ENCODE assay signal across 20 cellular contexts in genomic region chr1:47561523-47562007, GRCh38.
DNase-seq lines count a peak whose midpoint lies in the region; ATAC-seq and TF ChIP-seq lines count a peak whose summit lies in the region.
"Had no signal": no experiment of that assay in that cellular context is flagged by ENCODE, and none has a peak within 500 bp of the region (broad histone marks: within the 10 kb centered on the region; RNA-seq: fewer than 3 reads in every experiment).

No MANE protein-coding gene starts in this region.

- 83 to 91% methylated on average over 2 of the region's 2 CpGs for WGBS in lung, 2 donors

- H3K4me3 ChIP-seq in BLaER1 treated with 17β-estradiol and CSF1 and Interleukin-3, amounts not matched to agents 10 nM and 100 nM, result no peak overlapping the region; a peak in 1 of 20 replicates
- no peak overlapping the region for H3K4me3 ChIP-seq in epithelial cell of esophagus (ENCODE audit: low read length)
- H3K4me3 ChIP-seq in lung, result no peak overlapping the region
- H3K4me3 ChIP-seq: HAP-1, smooth muscle cell, thyroid gland had no signal

- H3K27ac ChIP-seq in BLaER1 treated with 17β-estradiol and CSF1 and Interleukin-3, amounts not matched to agents 10 nM and 100 nM, result peak overlapping the region in 8 of 11 experiments; percentile 76 to 91 (median 82); a peak in 16 of 22 replicates
- H3K27ac ChIP-seq in lung (ENCODE audit: low read depth in 1 of 2, low read length in 1 of 2), result no peak overlapping the region
- H3K27ac ChIP-seq: HL-60, thyroid gland had no signal

- no peaks in the 10 kb centered on the region for H4K20me1 ChIP-seq in BLaER1 treated with 17β-estradiol and CSF1 and Interleukin-3, amounts not matched to agents 10 nM and 100 nM

- ATAC-seq in lung (ENCODE audit: insufficient read depth, low FRiP score), result peak; percentile 31
- ATAC-seq in GM19397 (IDR thresholded peaks at IDR 0.05; ENCODE audit: unreplicated experiment), result no peak
- ATAC-seq in HG03039 (IDR thresholded peaks at IDR 0.05; ENCODE audit: unreplicated experiment), result no peak
- no peak for ATAC-seq in GM18867 (IDR thresholded peaks at IDR 0.05; ENCODE audit: unreplicated experiment)
- ATAC-seq: stimulated activated naive CD8-positive, alpha-beta T cell treated with anti-CD3 and anti-CD28 coated beads, Interleukin-15, Interleukin-2, amounts not matched to agents 100 U/mL and 50 U/mL, for 24 hours had no signal

- H3K9me3 ChIP-seq in BLaER1 treated with 17β-estradiol and CSF1 and Interleukin-3, amounts not matched to agents 10 nM and 100 nM (replicated peaks in 1 of 11), result no peaks in the 10 kb centered on the region
- H3K9me3 ChIP-seq in lung (ENCODE audit: control insufficient read depth in 2 of 2, insufficient read depth in 1 of 2, low read length in 1 of 2), result peaks cover 0 to 4% of the 10 kb centered on the region in 2 donors
- H3K9me3 ChIP-seq: HAP-1, thyroid gland had no signal

- peak overlapping the region; percentile 69 to 95 (median 86) for H3K4me2 ChIP-seq in BLaER1 treated with 17β-estradiol and CSF1 and Interleukin-3, amounts not matched to agents 10 nM and 100 nM
- H3K4me2 ChIP-seq: smooth muscle cell had no signal

- H3K4me1 ChIP-seq in BLaER1 treated with 17β-estradiol and CSF1 and Interleukin-3, amounts not matched to agents 10 nM and 100 nM, result peaks cover 39 to 65% (median 60%) of the 10 kb centered on the region in 10 experiments
- peaks cover 0 to 19% of the 10 kb centered on the region in 2 donors for H3K4me1 ChIP-seq in lung (ENCODE audit: control insufficient read depth in 2 of 2, insufficient read depth in 2 of 2, low read length in 2 of 2)

- TF ChIP-seq CTCF in epithelial cell of esophagus (IDR thresholded peaks at IDR 0.05; ENCODE audit: insufficient read depth, low read depth, low read length, missing control alignments) (no peak), lung (IDR thresholded peaks at IDR 0.05; ENCODE audit: control extremely low read depth, extremely low read depth) (no peak)

- DNase-seq in LoVo (ENCODE audit: low spot score) (peak; percentile 67), epithelial cell of esophagus (ENCODE audit: low read depth) (peak; percentile 95), lung (ENCODE audit: low spot score) (no peak), ecto neural progenitor cell (ENCODE audit: low spot score) (no peak)
- DNase-seq: activated effector memory CD4-positive, alpha-beta T cell treated with Interleukin-2 at 50 U/mL for 16 hours; DMS153; NCI-H1436 treated with DMSO at 0.1 percent for 48 hours; NCI-H2171 treated with DMSO at 0.1 percent for 48 hours; NCI-H526 treated with DMSO at 0.1 percent for 48 hours; SIG-M5; stimulated activated CD4-positive, alpha-beta T cell treated with anti-CD3 and anti-CD28 coated beads, Interleukin-4, amount 100 ng/mL, for 1 hour; stimulated activated naive CD8-positive, alpha-beta T cell treated with anti-CD3 and anti-CD28 coated beads, Interleukin-15, Interleukin-2, amounts not matched to agents 100 U/mL and 50 U/mL, for 24 hours; thyroid gland had no signal

- no peaks in the 10 kb centered on the region for H3K27me3 ChIP-seq in BLaER1 treated with 17β-estradiol and CSF1 and Interleukin-3, amounts not matched to agents 10 nM and 100 nM
- H3K27me3 ChIP-seq in lung (ENCODE audit: control insufficient read depth, insufficient read depth), result no peaks in the 10 kb centered on the region
- H3K27me3 ChIP-seq: thyroid gland had no signal

- H3K9ac ChIP-seq in BLaER1 treated with 17β-estradiol and CSF1 and Interleukin-3, amounts not matched to agents 10 nM and 100 nM, result peak overlapping the region in 6 of 11 experiments; percentile 10 to 77 (median 64); a peak in 5 of 22 replicates

- no peaks in the 10 kb centered on the region for H3K36me3 ChIP-seq in BLaER1 treated with 17β-estradiol and CSF1 and Interleukin-3, amounts not matched to agents 10 nM and 100 nM
- no peaks in the 10 kb centered on the region for H3K36me3 ChIP-seq in lung (ENCODE audit: control insufficient read depth in 2 of 2, insufficient read depth in 2 of 2, low read length in 2 of 2)
- H3K36me3 ChIP-seq: HAP-1, thyroid gland had no signal

Comparison
In these comparisons a context has a peak if more than half of its experiments do, and no peak if none do; other contexts are left out.
1. H3K27ac ChIP-seq: peak in BLaER1 treated with 17β-estradiol and CSF1 and Interleukin-3, amounts not matched to agents 10 nM and 100 nM (8 of 11); none in lung (0 of 2).
2. DNase-seq: peak in LoVo (single experiment) and epithelial cell of esophagus (single experiment); none in lung (single experiment) and ecto neural progenitor cell (single experiment).